13 cellular contexts compared by ENCODE assay signal in the genomic region with DNA sequence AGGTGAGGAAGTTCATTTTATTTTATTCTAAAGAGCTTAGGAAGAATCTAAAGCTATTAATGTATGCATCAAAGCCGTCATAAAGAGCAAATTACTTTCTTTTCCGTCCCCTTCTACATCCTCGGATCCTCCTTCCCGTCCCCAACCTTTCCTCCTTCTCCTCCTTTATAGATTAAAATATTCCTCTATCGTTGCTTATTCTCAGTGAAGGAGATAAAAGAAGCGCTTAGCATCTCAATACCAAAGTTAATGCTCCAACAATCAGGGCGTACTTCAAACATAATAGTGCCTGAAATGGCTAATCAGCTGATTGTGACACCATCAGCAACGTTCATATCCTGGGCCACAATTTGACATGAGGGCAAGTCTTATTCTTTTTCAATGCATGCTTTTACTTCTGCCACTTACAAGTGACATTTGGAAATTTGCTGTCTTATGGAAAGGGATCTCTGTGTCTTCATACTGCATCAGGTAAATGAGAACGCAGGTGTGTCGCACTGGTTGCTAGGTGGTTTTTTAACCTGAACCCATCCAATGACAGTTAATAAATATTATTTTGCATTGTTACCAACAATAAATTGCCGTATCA. TPM values are rescaled to one million over a fixed set of nuclear protein-coding genes. Genes with fewer than 3 reads are reported as not detected.
DNase-seq lines count a peak whose midpoint lies in the region; ATAC-seq, FAIRE-seq and TF ChIP-seq lines count a peak whose summit lies in the region.
"Had no signal": no experiment of that assay in that cellular context is flagged by ENCODE, and none has a peak within 500 bp of the region (broad histone marks: within the 10 kb centered on the region; RNA-seq: fewer than 3 reads in every experiment).

No MANE protein-coding gene starts in this region.

- H3K4me3 ChIP-seq in epithelial cell of proximal tubule (ENCODE audit: low read depth, low read length) = peak overlapping the region; percentile 40
- peak overlapping the region in 3 of 4 donors; percentile 10 to 47 (median 37) for H3K4me3 ChIP-seq in pancreas
- peak overlapping the region in 1 of 4 donors; percentile 33 for H3K4me3 ChIP-seq in transverse colon

- peaks cover 0 to 5% (median 3%) of the 10 kb centered on the region in 3 donors for H3K4me1 ChIP-seq in pancreas
- peaks cover 0 to 15% (median 5%) of the 10 kb centered on the region in 4 donors for H3K4me1 ChIP-seq in transverse colon
- H3K4me1 ChIP-seq: foreskin keratinocyte had no signal

- no peak for TF ChIP-seq EP300 in transverse colon (IDR thresholded peaks at IDR 0.05; ENCODE audit: low read depth)

- intact Hi-C loops in pancreas (cut with DNase I) = loop anchor here in 2 of 3 donors (5.0 kb wide), 1 partner anchor 276 kb away; no protein-coding TSS in a partner anchor
- intact Hi-C loops in transverse colon (cut with DNase I; ENCODE audit: low total_unique reads) = loop anchor here (5.0 kb wide), 1 partner anchor 276 kb away; no protein-coding TSS in a partner anchor

- peaks cover 0 to 13% (median 5%) of the 10 kb centered on the region in 4 donors for H3K27me3 ChIP-seq in pancreas
- H3K27me3 ChIP-seq in transverse colon = peaks cover 27% of the 10 kb centered on the region

- DNase-seq in G401 (ENCODE audit: low spot score) (peak; percentile 69), NCI-H1105 (lab: John Stamatoyannopoulos, UW) (peak; percentile 4), epithelial cell of proximal tubule (ENCODE audit: low read depth) (no peak), pancreas (no peak), transverse colon (no peak), DMS53 (lab: John Stamatoyannopoulos, UW) (no peak)

- TF ChIP-seq CTCF in epithelial cell of proximal tubule (conservative IDR thresholded peaks at IDR 0.05; ENCODE audit: low read depth, low read length) = no peak
- TF ChIP-seq CTCF in pancreas (IDR thresholded peaks at IDR 0.05) = no peak
- TF ChIP-seq CTCF in transverse colon (IDR thresholded peaks at IDR 0.05) = no peak

- no peak for ATAC-seq in pancreas
- no peak for ATAC-seq in activated CD4-positive, CD25-positive, alpha-beta regulatory T cell treated with anti-CD3 and anti-CD28 coated beads, Interleukin-2, amount 50 U/mL, for 24 hours
- no peak for ATAC-seq in GM18907 (IDR thresholded peaks at IDR 0.05; ENCODE audit: unreplicated experiment)

- H3K36me3 ChIP-seq in pancreas = no peaks in the 10 kb centered on the region
- no peaks in the 10 kb centered on the region for H3K36me3 ChIP-seq in transverse colon
- H3K36me3 ChIP-seq: prostate gland had no signal

- TF ChIP-seq POLR2A in transverse colon (IDR thresholded peaks at IDR 0.05) = no peak

- WGBS in pancreas, 2 donors = 7 to 9% methylated on average over 11 of the region's 11 CpGs
- 14 to 18% methylated on average over 11 of the region's 11 CpGs for WGBS in transverse colon (ENCODE audit: low coverage in 1 of 2), 2 donors

- no peaks in the 10 kb centered on the region for H3K9me3 ChIP-seq in pancreas
- H3K9me3 ChIP-seq in transverse colon = no peaks in the 10 kb centered on the region
- H3K9me3 ChIP-seq: prostate gland had no signal

- in situ Hi-C loops in G401 (cut with HindIII; ENCODE audit: low sequenced_read_pairs) (no loop called here), transverse colon (cut with MboI; ENCODE audit: low pct_ligation_motif_present in 1 of 4, low pct_unique_long_range_greater_than_20kb in 1 of 4, low sequenced_read_pairs in 3 of 4) (loop anchor here in 3 of 4 donors (10.0 to 25.0 kb wide), 3 partner anchors 254 to 274 kb away; a partner anchor contains a TSS)

- no peak for FAIRE-seq in pancreas (lab: Jason Lieb, UNC)

- H3K27ac ChIP-seq in pancreas = no peak overlapping the region
- H3K27ac ChIP-seq in transverse colon = no peak overlapping the region
- H3K27ac ChIP-seq: foreskin keratinocyte, prostate gland had no signal

RNA-seq across cellular contexts. Expression of a gene that starts 1.0 kb away (rescaled TPM):
- total RNA-seq in G401 (2014; rRNA removed; shearing (Covaris generic)) = not detected in 2 replicates
- total RNA-seq in epithelial cell of proximal tubule (under 0.01 and 0.22 TPM in 2 replicates), pancreas (1 to 10 TPM; 2.0 to 3.5 (median 2.6) TPM), transverse colon (1 to 10 TPM in 1 of 4 donors, under 1 TPM in 1, not detected in 2; 0.68 to 4.4 TPM)
- polyA plus RNA-seq in pancreas = 1 to 10 TPM in 1 of 2 donors, under 1 TPM in 1; 0.42 to 1.1 TPM
- total RNA-seq: activated CD8-positive, alpha-beta T cell treated with anti-CD3 and anti-CD28 coated beads, Interleukin-2, amount 10 ng/mL, durations not matched to agents 7 days and 5 days; CD4-positive, alpha-beta memory T cell; foreskin keratinocyte; lung microvascular endothelial cell had no signal
- polyA plus RNA-seq: CD4-positive, alpha-beta memory T cell; foreskin keratinocyte had no signal

Comparison
In these comparisons a context has a peak if more than half of its experiments do, and no peak if none do; other contexts are left out.
1. DNase-seq: peak in G401 (single experiment) and NCI-H1105 (single experiment); none in epithelial cell of proximal tubule (single experiment), pancreas (0 of 6), transverse colon (single experiment) and DMS53 (single experiment).